Comparison of ENCODE assay signal across 1 cellular context in genomic region chr4:6917445-6918241, GRCh38.
A peak's percentile ranks its signal among the peaks of the same experiment; 100 is the strongest.
TF ChIP-seq lines count a peak whose summit lies in the region.

No MANE protein-coding gene starts in this region.

TF ChIP-seq in HepG2, 621 proteins besides CTCF, POLR2A, EP300 and RAD21 (continued from another document and continues in another):
- TF ChIP-seq ATF7 (IDR thresholded peaks at IDR 0.05): no peak
- 0 out of 2 replicates have a peak, but pooled peaks have one; percentile 58 for TF ChIP-seq ATF7 (CRISPR knock-in tag; IDR thresholded peaks at IDR 0.05)
- TF ChIP-seq KAT2B (IDR thresholded peaks at IDR 0.05; ENCODE audit: borderline replicate concordance, low read depth, low read length): no peak
- peak; percentile 5; the same call in 1 of the 2 replicates for TF ChIP-seq FOXK2 (IDR thresholded peaks at IDR 0.05)
- TF ChIP-seq GPN1 (CRISPR knock-in tag; IDR thresholded peaks at IDR 0.05; ENCODE audit: borderline replicate concordance): no peak
- peak; percentile 93 for TF ChIP-seq MED1 (CRISPR knock-in tag; IDR thresholded peaks at IDR 0.05)
- no peak for TF ChIP-seq GLMP (CRISPR knock-in tag; IDR thresholded peaks at IDR 0.05; ENCODE audit: borderline replicate concordance)
- peak; percentile 64 for TF ChIP-seq MNT (IDR thresholded peaks at IDR 0.05)
- no peak for TF ChIP-seq EZH2 (conservative IDR thresholded peaks at IDR 0.05; ENCODE audit: low read depth, low read length)
- 0 out of 2 replicates have a peak, but pooled peaks have one; percentile 13 for TF ChIP-seq ARHGAP35 (CRISPR knock-in tag; IDR thresholded peaks at IDR 0.05; ENCODE audit: borderline replicate concordance)
- TF ChIP-seq ATM (IDR thresholded peaks at IDR 0.05; ENCODE audit: borderline replicate concordance): no peak
- TF ChIP-seq ZBED4 (CRISPR knock-in tag; IDR thresholded peaks at IDR 0.05; ENCODE audit: borderline replicate concordance): peak; percentile 28; the same call in 1 of the 2 replicates
- no peak for TF ChIP-seq CC2D1A (CRISPR knock-in tag; IDR thresholded peaks at IDR 0.05)
- TF ChIP-seq ZNF572 (CRISPR knock-in tag; IDR thresholded peaks at IDR 0.05): no peak
- no peak for TF ChIP-seq SNAPC4 (CRISPR knock-in tag; IDR thresholded peaks at IDR 0.05)
- no peak for TF ChIP-seq THAP7 (CRISPR knock-in tag; IDR thresholded peaks at IDR 0.05)
- 0 out of 2 replicates have a peak, but pooled peaks have one; percentile 46 for TF ChIP-seq BRF2 (CRISPR knock-in tag; IDR thresholded peaks at IDR 0.05)
- TF ChIP-seq ZNF550 (CRISPR knock-in tag; IDR thresholded peaks at IDR 0.05; ENCODE audit: borderline replicate concordance): no peak
- no peak for TF ChIP-seq ZFP36L2 (CRISPR knock-in tag; IDR thresholded peaks at IDR 0.05)
- TF ChIP-seq JUND (CRISPR knock-in tag; IDR thresholded peaks at IDR 0.05): 0 out of 2 replicates have a peak, but pooled peaks have one; percentile 39
- TF ChIP-seq SALL1 (CRISPR knock-in tag; IDR thresholded peaks at IDR 0.05): peak; percentile 98
- peak; percentile 74; the same call in 1 of the 2 replicates for TF ChIP-seq ZHX1 (CRISPR knock-in tag; IDR thresholded peaks at IDR 0.05; ENCODE audit: low read depth)
- TF ChIP-seq FOXP4 (CRISPR knock-in tag; IDR thresholded peaks at IDR 0.05): peak; percentile 94
- TF ChIP-seq ZBTB8A (CRISPR knock-in tag; IDR thresholded peaks at IDR 0.05; ENCODE audit: borderline replicate concordance, low read depth): peak; percentile 87; the same call in 1 of the 2 replicates
- no peak for TF ChIP-seq PCBP1 (IDR thresholded peaks at IDR 0.05; ENCODE audit: borderline replicate concordance, low read depth, low read length)
- TF ChIP-seq HNF4G (IDR thresholded peaks at IDR 0.05; ENCODE audit: borderline replicate concordance, low read depth, low read length): peak; percentile 82; the same call in 1 of the 2 replicates
- peak; percentile 85; the same call in 1 of the 2 replicates for TF ChIP-seq HNF4G (CRISPR knock-in tag; IDR thresholded peaks at IDR 0.05; ENCODE audit: borderline replicate concordance, low read depth)
- TF ChIP-seq RFX1 (IDR thresholded peaks at IDR 0.05): no peak
- TF ChIP-seq FOXC1 (CRISPR knock-in tag; IDR thresholded peaks at IDR 0.05; ENCODE audit: borderline replicate concordance): peak; percentile 37; the same call in 1 of the 2 replicates
- 0 out of 2 replicates have a peak, but pooled peaks have one; percentile 24 for TF ChIP-seq ZNF136 (CRISPR knock-in tag; IDR thresholded peaks at IDR 0.05; ENCODE audit: low read depth)
- peak; percentile 87 for TF ChIP-seq ELF1 (CRISPR knock-in tag; IDR thresholded peaks at IDR 0.05)
- no peak for TF ChIP-seq CENPBD1 (CRISPR knock-in tag; IDR thresholded peaks at IDR 0.05; ENCODE audit: borderline replicate concordance, low read depth)
- TF ChIP-seq POLR2AphosphoS2 (IDR thresholded peaks at IDR 0.05; ENCODE audit: low read depth, low read length): no peak
- TF ChIP-seq CSRNP1 (CRISPR knock-in tag; IDR thresholded peaks at IDR 0.05): peak; percentile 91; the same call in 1 of the 2 replicates
- no peak for TF ChIP-seq ZNF713 (CRISPR knock-in tag; IDR thresholded peaks at IDR 0.05)
- TF ChIP-seq ZSCAN9 (CRISPR knock-in tag; IDR thresholded peaks at IDR 0.05; ENCODE audit: borderline replicate concordance): peak; percentile 94; the same call in 1 of the 2 replicates
- TF ChIP-seq ZNF580 (CRISPR knock-in tag; IDR thresholded peaks at IDR 0.05; ENCODE audit: borderline replicate concordance, low read depth): peak; percentile 90
